ENCODE assay signal across 13 cellular contexts in the genomic region with DNA sequence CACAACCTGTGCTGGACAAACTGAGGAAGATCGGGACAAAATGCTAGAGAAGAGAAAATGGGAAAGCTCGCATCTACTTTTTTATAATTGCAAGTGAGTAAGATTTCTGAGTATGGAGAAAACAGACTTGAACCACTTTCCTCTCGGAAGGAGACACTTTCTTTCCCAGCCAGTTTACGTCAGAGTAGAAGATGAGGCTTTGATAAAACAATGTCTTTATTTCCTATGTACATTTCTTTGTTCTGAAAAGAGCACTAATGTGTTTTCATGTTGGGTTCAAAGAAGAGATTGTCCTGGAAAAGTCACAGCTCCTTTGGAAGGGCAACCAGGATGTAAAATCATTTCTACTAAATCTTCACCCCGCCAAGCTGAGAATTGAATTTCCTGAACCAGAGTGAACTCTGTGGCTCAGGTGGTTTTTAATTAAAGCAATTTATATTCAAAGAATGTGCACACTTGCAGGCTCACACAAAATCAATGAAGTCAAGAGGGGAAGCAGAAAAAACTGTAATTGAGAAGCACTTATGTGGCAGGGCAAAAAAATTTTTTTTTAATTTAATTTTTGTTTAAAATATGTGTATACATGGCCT.
"Had no signal": no experiment of that assay in that cellular context is flagged by ENCODE, and none has a peak within 500 bp of the region (broad histone marks: within the 10 kb centered on the region; RNA-seq: fewer than 3 reads in every experiment).

No MANE protein-coding gene starts in this region.

- H3K27ac ChIP-seq: lower lobe of right lung, parathyroid adenoma had no signal

- H3K9me3 ChIP-seq: esophagus muscularis mucosa, lower lobe of right lung, transverse colon had no signal

- H3K4me1 ChIP-seq: parathyroid adenoma had no signal

- H3K4me1 Mint-ChIP-seq: activated naive CD4-positive, alpha-beta T cell treated with anti-CD3 and anti-CD28 coated beads, Interleukin-2, amount 50 U/mL, for 24 hours had no signal

- H3K4me3 ChIP-seq: dorsolateral prefrontal cortex, esophagus muscularis mucosa, lower lobe of right lung, smooth muscle cell, transverse colon had no signal

- H3K9me3 Mint-ChIP-seq: activated naive CD4-positive, alpha-beta T cell treated with anti-CD3 and anti-CD28 coated beads, Interleukin-2, amount 50 U/mL, for 24 hours had no signal

- H3K27me3 ChIP-seq: esophagus muscularis mucosa, transverse colon had no signal

- H3K36me3 ChIP-seq: esophagus muscularis mucosa, lower lobe of right lung, transverse colon had no signal

- H3K36me3 Mint-ChIP-seq: activated naive CD4-positive, alpha-beta T cell treated with anti-CD3 and anti-CD28 coated beads, Interleukin-2, amount 50 U/mL, for 24 hours; brain had no signal

- H3K27me3 Mint-ChIP-seq: activated naive CD4-positive, alpha-beta T cell treated with anti-CD3 and anti-CD28 coated beads, Interleukin-2, amount 50 U/mL, for 24 hours had no signal

- ATAC-seq: activated CD4-positive, CD25-positive, alpha-beta regulatory T cell treated with anti-CD3 and anti-CD28 coated beads, Interleukin-2, amount 50 U/mL, for 24 hours; lower lobe of right lung had no signal

- DNase-seq: activated CD4-positive, alpha-beta T cell treated with anti-CD3 and anti-CD28 coated beads, Interleukin-2, amount 50 U/mL, for 4 hours; activated T-cell treated with anti-CD3 and anti-CD28 coated beads, Interleukin-2, amount 50 U/mL, for 1 hour; dorsolateral prefrontal cortex; foreskin fibroblast; lower lobe of right lung; right cardiac atrium; transverse colon had no signal

- H3K4me3 Mint-ChIP-seq: activated naive CD4-positive, alpha-beta T cell treated with anti-CD3 and anti-CD28 coated beads, Interleukin-2, amount 50 U/mL, for 24 hours; brain had no signal

- H3K27ac Mint-ChIP-seq: activated naive CD4-positive, alpha-beta T cell treated with anti-CD3 and anti-CD28 coated beads, Interleukin-2, amount 50 U/mL, for 24 hours had no signal
